In genomic region chr2:96760036-96760985, GRCh38 we compare ENCODE assay signal across 1 cellular context.
TF ChIP-seq lines count a peak whose summit lies in the region.

TSS of gene CNNM4 (plus strand) at chr2:96760902. CDS start at chr2:96761000, 98 bp downstream.

TF ChIP-seq in HepG2, 621 proteins besides CTCF, POLR2A, EP300 and RAD21 (continued from another document and continues in another):
- TF ChIP-seq PAXIP1 (CRISPR knock-in tag; conservative IDR thresholded peaks at IDR 0.05) (no peak; the same call in 1 of the 2 replicates), DNMT3B (CRISPR knock-in tag; conservative IDR thresholded peaks at IDR 0.05) (no peak), RELA (CRISPR knock-in tag; IDR thresholded peaks at IDR 0.05) (0 out of 2 replicates have a peak, but pooled peaks have one; percentile 52), ZNF124 (CRISPR knock-in tag; IDR thresholded peaks at IDR 0.05) (peak; percentile 70; the same call in 1 of the 2 replicates), ZNF232 (CRISPR knock-in tag; IDR thresholded peaks at IDR 0.05; ENCODE audit: borderline replicate concordance) (0 out of 2 replicates have a peak, but pooled peaks have one; percentile 4), TEF (CRISPR knock-in tag; IDR thresholded peaks at IDR 0.05) (no peak), ZFP36L1 (CRISPR knock-in tag; IDR thresholded peaks at IDR 0.05) (no peak), ZFYVE20 (CRISPR knock-in tag; IDR thresholded peaks at IDR 0.05; ENCODE audit: borderline replicate concordance, low read depth) (no peak), NCOA2 (CRISPR knock-in tag; IDR thresholded peaks at IDR 0.05) (peak; percentile 38; the same call in 1 of the 2 replicates), MXD4 (CRISPR knock-in tag; IDR thresholded peaks at IDR 0.05) (peak; percentile 62; the same call in 1 of the 2 replicates), HNF1B (CRISPR knock-in tag; IDR thresholded peaks at IDR 0.05) (no peak), ZEB1 (IDR thresholded peaks at IDR 0.05; ENCODE audit: insufficient replicate concordance, low read depth) (no peak), ZFX (CRISPR knock-in tag; IDR thresholded peaks at IDR 0.05; ENCODE audit: low read depth) (no peak; the same call in 1 of the 2 replicates), ZNF558 (CRISPR knock-in tag; IDR thresholded peaks at IDR 0.05; ENCODE audit: borderline replicate concordance) (peak; percentile 68; the same call in 1 of the 2 replicates), ELF1 (CRISPR knock-in tag; IDR thresholded peaks at IDR 0.05) (peak; percentile 50; the same call in 1 of the 2 replicates), HMGA1 (CRISPR knock-in tag; conservative IDR thresholded peaks at IDR 0.05) (no peak), ZNF577 (CRISPR knock-in tag; IDR thresholded peaks at IDR 0.05; ENCODE audit: borderline replicate concordance, low read depth) (no peak), IRF2 (CRISPR knock-in tag; IDR thresholded peaks at IDR 0.05) (no peak), ZNF12 (CRISPR knock-in tag; IDR thresholded peaks at IDR 0.05) (no peak), KLF6 (CRISPR knock-in tag; IDR thresholded peaks at IDR 0.05) (0 out of 2 replicates have a peak, but pooled peaks have one; percentile 33), EHMT2 (IDR thresholded peaks at IDR 0.05; ENCODE audit: borderline replicate concordance, low read depth, low read length) (no peak), ZNF724P (CRISPR knock-in tag; IDR thresholded peaks at IDR 0.05; ENCODE audit: borderline replicate concordance) (0 out of 2 replicates have a peak, but pooled peaks have one; percentile 58), SP1 (IDR thresholded peaks at IDR 0.05) (no peak), SP1 (CRISPR knock-in tag; IDR thresholded peaks at IDR 0.05) (peak; percentile 43; the same call in 1 of the 2 replicates), ZNF160 (CRISPR knock-in tag; IDR thresholded peaks at IDR 0.05) (no peak), TCF7 (IDR thresholded peaks at IDR 0.05; ENCODE audit: low read depth) (no peak), FOXC1 (CRISPR knock-in tag; IDR thresholded peaks at IDR 0.05; ENCODE audit: borderline replicate concordance) (peak; percentile 61; the same call in 1 of the 2 replicates), FOXM1 (CRISPR knock-in tag; IDR thresholded peaks at IDR 0.05) (peak; percentile 9; the same call in 1 of the 2 replicates), ZNF737 (CRISPR knock-in tag; IDR thresholded peaks at IDR 0.05; ENCODE audit: borderline replicate concordance) (no peak), SKI (IDR thresholded peaks at IDR 0.05; ENCODE audit: partially characterized antibody) (no peak), ZNF570 (CRISPR knock-in tag; IDR thresholded peaks at IDR 0.05; ENCODE audit: borderline replicate concordance) (no peak), CBFB (CRISPR knock-in tag; IDR thresholded peaks at IDR 0.05) (peak; percentile 24; the same call in 1 of the 2 replicates), NAIF1 (CRISPR knock-in tag; IDR thresholded peaks at IDR 0.05; ENCODE audit: borderline replicate concordance) (no peak), ATF7 (IDR thresholded peaks at IDR 0.05) (no peak), ATF7 (CRISPR knock-in tag; IDR thresholded peaks at IDR 0.05) (no peak), ZSCAN31 (CRISPR knock-in tag; IDR thresholded peaks at IDR 0.05; ENCODE audit: low read depth) (peak; percentile 70; the same call in 1 of the 2 replicates), ZNF546 (CRISPR knock-in tag; conservative IDR thresholded peaks at IDR 0.05) (no peak), ZNF24 (IDR thresholded peaks at IDR 0.05) (no peak), GPBP1L1 (CRISPR knock-in tag; IDR thresholded peaks at IDR 0.05) (no peak), ZNF746 (CRISPR knock-in tag; IDR thresholded peaks at IDR 0.05) (no peak)
- TF ChIP-seq, protein P1, sequence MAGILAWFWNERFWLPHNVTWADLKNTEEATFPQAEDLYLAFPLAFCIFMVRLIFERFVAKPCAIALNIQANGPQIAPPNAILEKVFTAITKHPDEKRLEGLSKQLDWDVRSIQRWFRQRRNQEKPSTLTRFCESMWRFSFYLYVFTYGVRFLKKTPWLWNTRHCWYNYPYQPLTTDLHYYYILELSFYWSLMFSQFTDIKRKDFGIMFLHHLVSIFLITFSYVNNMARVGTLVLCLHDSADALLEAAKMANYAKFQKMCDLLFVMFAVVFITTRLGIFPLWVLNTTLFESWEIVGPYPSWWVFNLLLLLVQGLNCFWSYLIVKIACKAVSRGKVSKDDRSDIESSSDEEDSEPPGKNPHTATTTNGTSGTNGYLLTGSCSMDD (CRISPR knock-in tag; IDR thresholded peaks at IDR 0.05) = no peak
- TF ChIP-seq, protein P2, sequence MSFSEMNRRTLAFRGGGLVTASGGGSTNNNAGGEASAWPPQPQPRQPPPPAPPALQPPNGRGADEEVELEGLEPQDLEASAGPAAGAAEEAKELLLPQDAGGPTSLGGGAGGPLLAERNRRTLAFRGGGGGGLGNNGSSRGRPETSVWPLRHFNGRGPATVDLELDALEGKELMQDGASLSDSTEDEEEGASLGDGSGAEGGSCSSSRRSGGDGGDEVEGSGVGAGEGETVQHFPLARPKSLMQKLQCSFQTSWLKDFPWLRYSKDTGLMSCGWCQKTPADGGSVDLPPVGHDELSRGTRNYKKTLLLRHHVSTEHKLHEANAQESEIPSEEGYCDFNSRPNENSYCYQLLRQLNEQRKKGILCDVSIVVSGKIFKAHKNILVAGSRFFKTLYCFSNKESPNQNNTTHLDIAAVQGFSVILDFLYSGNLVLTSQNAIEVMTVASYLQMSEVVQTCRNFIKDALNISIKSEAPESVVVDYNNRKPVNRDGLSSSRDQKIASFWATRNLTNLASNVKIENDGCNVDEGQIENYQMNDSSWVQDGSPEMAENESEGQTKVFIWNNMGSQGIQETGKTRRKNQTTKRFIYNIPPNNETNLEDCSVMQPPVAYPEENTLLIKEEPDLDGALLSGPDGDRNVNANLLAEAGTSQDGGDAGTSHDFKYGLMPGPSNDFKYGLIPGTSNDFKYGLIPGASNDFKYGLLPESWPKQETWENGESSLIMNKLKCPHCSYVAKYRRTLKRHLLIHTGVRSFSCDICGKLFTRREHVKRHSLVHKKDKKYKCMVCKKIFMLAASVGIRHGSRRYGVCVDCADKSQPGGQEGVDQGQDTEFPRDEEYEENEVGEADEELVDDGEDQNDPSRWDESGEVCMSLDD (CRISPR knock-in tag; IDR thresholded peaks at IDR 0.05; ENCODE audit: borderline replicate concordance) = no peak
- TF ChIP-seq, protein P3, sequence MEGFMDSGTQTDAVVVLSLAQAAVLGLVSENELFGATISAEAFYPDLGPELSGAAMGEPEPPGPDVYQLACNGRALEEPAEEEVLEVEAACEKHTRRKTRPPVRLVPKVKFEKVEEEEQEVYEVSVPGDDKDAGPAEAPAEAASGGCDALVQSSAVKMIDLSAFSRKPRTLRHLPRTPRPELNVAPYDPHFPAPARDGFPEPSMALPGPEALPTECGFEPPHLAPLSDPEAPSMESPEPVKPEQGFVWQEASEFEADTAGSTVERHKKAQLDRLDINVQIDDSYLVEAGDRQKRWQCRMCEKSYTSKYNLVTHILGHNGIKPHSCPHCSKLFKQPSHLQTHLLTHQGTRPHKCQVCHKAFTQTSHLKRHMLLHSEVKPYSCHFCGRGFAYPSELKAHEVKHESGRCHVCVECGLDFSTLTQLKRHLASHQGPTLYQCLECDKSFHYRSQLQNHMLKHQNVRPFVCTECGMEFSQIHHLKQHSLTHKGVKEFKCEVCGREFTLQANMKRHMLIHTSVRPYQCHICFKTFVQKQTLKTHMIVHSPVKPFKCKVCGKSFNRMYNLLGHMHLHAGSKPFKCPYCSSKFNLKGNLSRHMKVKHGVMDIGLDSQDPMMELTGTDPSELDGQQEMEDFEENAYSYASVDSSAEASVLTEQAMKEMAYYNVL (CRISPR knock-in tag; IDR thresholded peaks at IDR 0.05; ENCODE audit: borderline replicate concordance) = no peak
- TF ChIP-seq, protein P4, sequence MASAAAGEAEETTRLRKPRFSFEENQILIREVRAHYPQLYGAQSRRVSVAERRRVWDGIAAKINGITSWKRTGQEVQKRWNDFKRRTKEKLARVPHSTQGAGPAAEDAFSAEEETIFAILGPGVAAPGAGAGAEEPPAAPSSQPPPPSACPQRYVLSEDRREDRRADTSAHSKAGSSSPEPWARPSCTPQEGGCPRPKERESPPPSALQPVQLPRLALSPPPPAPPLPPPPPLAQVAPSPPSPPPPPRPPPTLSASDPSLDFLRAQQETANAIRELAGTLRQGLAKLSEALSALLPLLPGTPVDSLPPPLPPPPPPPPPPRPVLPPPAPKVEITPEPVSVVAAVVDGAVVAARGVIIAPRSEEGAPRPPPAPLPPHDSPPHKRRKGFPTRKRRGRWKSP (CRISPR knock-in tag; IDR thresholded peaks at IDR 0.05) = no peak; the same call in 1 of the 2 replicates
- TF ChIP-seq, protein P5, sequence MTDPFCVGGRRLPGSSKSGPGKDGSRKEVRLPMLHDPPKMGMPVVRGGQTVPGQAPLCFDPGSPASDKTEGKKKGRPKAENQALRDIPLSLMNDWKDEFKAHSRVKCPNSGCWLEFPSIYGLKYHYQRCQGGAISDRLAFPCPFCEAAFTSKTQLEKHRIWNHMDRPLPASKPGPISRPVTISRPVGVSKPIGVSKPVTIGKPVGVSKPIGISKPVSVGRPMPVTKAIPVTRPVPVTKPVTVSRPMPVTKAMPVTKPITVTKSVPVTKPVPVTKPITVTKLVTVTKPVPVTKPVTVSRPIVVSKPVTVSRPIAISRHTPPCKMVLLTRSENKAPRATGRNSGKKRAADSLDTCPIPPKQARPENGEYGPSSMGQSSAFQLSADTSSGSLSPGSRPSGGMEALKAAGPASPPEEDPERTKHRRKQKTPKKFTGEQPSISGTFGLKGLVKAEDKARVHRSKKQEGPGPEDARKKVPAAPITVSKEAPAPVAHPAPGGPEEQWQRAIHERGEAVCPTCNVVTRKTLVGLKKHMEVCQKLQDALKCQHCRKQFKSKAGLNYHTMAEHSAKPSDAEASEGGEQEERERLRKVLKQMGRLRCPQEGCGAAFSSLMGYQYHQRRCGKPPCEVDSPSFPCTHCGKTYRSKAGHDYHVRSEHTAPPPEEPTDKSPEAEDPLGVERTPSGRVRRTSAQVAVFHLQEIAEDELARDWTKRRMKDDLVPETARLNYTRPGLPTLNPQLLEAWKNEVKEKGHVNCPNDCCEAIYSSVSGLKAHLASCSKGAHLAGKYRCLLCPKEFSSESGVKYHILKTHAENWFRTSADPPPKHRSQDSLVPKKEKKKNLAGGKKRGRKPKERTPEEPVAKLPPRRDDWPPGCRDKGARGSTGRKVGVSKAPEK (CRISPR knock-in tag; IDR thresholded peaks at IDR 0.05; ENCODE audit: borderline replicate concordance) = 0 out of 2 replicates have a peak, but pooled peaks have one; percentile 38
